Comparison of ENCODE assay signal across 8 cellular contexts in genomic region chr17:42459983-42460300, GRCh38. TPM values are rescaled to one million over a fixed set of nuclear protein-coding genes. Genes with fewer than 3 reads are reported as not detected.
DNase-seq lines count a peak whose midpoint lies in the region; ATAC-seq, FAIRE-seq and TF ChIP-seq lines count a peak whose summit lies in the region.

No MANE protein-coding gene starts in this region.

- peak overlapping the region; percentile 31; the same call in 1 of the 2 replicates for H3K4me2 ChIP-seq in DND-41 (ENCODE audit: insufficient read depth, low read length)

- H3K9me3 Mint-ChIP-seq in activated CD4-positive, alpha-beta memory T cell treated with anti-CD3 and anti-CD28 coated beads, Interleukin-2, amount 10 ng/mL, durations not matched to agents 7 days and 5 days = no peaks in the 10 kb centered on the region

- intact Hi-C loops in pancreas (cut with DNase I) = no loop called here

- H3K4me3 ChIP-seq in DND-41 (ENCODE audit: low read depth in 1 of 2, low read length in 2 of 2) (no peak overlapping the region), fibroblast of villous mesenchyme (ENCODE audit: low read depth, low read length) (peak overlapping the region; percentile 77), pancreas (peak overlapping the region in 2 of 4 donors; percentile 52 to 56)

- H3K36me3 ChIP-seq in DND-41 (ENCODE audit: insufficient read depth, low read length) = no peaks in the 10 kb centered on the region
- H3K36me3 ChIP-seq in pancreas = no peaks in the 10 kb centered on the region

- H3K9me3 ChIP-seq in DND-41 (ENCODE audit: insufficient read depth, low read length, severe bottlenecking) (no peaks in the 10 kb centered on the region), pancreas (no peaks in the 10 kb centered on the region)

- TF ChIP-seq CTCF in DND-41 (IDR thresholded peaks at IDR 0.05; ENCODE audit: borderline replicate concordance, extremely low read depth, low read length, poor library complexity, severe bottlenecking) (no peak), fibroblast of villous mesenchyme (IDR thresholded peaks at IDR 0.05; ENCODE audit: insufficient read depth, low read depth, low read length) (no peak), pancreas (IDR thresholded peaks at IDR 0.05) (no peak)

- no peak overlapping the region for H2AFZ ChIP-seq in DND-41 (ENCODE audit: low read depth, low read length)

- H3K27ac ChIP-seq in DND-41 (ENCODE audit: low read length) (no peak overlapping the region), pancreas (peak overlapping the region in 2 of 4 donors; percentile 84 to 92)

- H3K36me3 Mint-ChIP-seq in activated CD4-positive, alpha-beta memory T cell treated with anti-CD3 and anti-CD28 coated beads, Interleukin-2, amount 10 ng/mL, durations not matched to agents 7 days and 5 days (ENCODE audit: low read depth) = peaks cover 2% of the 10 kb centered on the region

- POLR2A ChIA-PET in activated CD4-positive, alpha-beta memory T cell treated with anti-CD3 and anti-CD28 coated beads, Interleukin-2, amount 10 ng/mL, durations not matched to agents 7 days and 5 days (lab: Charles Lee) = interaction anchor here (1.4 to 1.5 kb wide), 2 partner anchors 24 to 71 kb away, joined by 6 read pairs; partner anchors contain the start of gene STAT3

- H3K27me3 ChIP-seq in DND-41 (ENCODE audit: insufficient read depth, low read length, poor library complexity) (peaks cover 15% of the 10 kb centered on the region), pancreas (no peaks in the 10 kb centered on the region)

- H3K9ac ChIP-seq in DND-41 (ENCODE audit: low read depth, low read length) = no peak overlapping the region

- peaks cover 7% of the 10 kb centered on the region; the same call in 1 of the 2 replicates for H4K20me1 ChIP-seq in DND-41 (ENCODE audit: insufficient read depth, low read length)

- peak; percentile 18 for DNase-seq in DND-41
- peak; percentile 54 for DNase-seq in LHCN-M2 (ENCODE audit: low read depth)
- DNase-seq in activated CD4-positive, alpha-beta memory T cell treated with anti-CD3 and anti-CD28 coated beads, Interleukin-2, amount 10 ng/mL, durations not matched to agents 7 days and 5 days = no peak
- DNase-seq in fibroblast of villous mesenchyme (ENCODE audit: low read depth) = peak; percentile 76
- no peak for DNase-seq in pancreas

- no peak overlapping the region for H3K27ac Mint-ChIP-seq in activated CD4-positive, alpha-beta memory T cell treated with anti-CD3 and anti-CD28 coated beads, Interleukin-2, amount 10 ng/mL, durations not matched to agents 7 days and 5 days

- peak overlapping the region; percentile 18 for H3K4me3 Mint-ChIP-seq in activated CD4-positive, alpha-beta memory T cell treated with anti-CD3 and anti-CD28 coated beads, Interleukin-2, amount 10 ng/mL, durations not matched to agents 7 days and 5 days

- peaks cover 44% of the 10 kb centered on the region for H3K4me1 ChIP-seq in DND-41 (ENCODE audit: insufficient read depth, low read length)
- peaks cover 14 to 18% (median 17%) of the 10 kb centered on the region in 3 donors for H3K4me1 ChIP-seq in pancreas

- H3K4me1 Mint-ChIP-seq in activated CD4-positive, alpha-beta memory T cell treated with anti-CD3 and anti-CD28 coated beads, Interleukin-2, amount 10 ng/mL, durations not matched to agents 7 days and 5 days = peaks cover 44% of the 10 kb centered on the region

- CTCF ChIA-PET in activated CD4-positive, alpha-beta memory T cell treated with anti-CD3 and anti-CD28 coated beads, Interleukin-2, amount 10 ng/mL, durations not matched to agents 7 days and 5 days (lab: Charles Lee) = interaction anchor here (0.7 to 1.4 kb wide), 7 partner anchors 9 to 147 kb away, joined by 3 to 4 read pairs (median 3); no protein-coding TSS in a partner anchor

- no peaks in the 10 kb centered on the region for H3K79me2 ChIP-seq in DND-41 (ENCODE audit: insufficient read depth, low read length)

- WGBS in pancreas, 2 donors = 6 to 9% methylated on average over 4 of the region's 4 CpGs

- FAIRE-seq in pancreas (lab: Jason Lieb, UNC) = no peak

- ATAC-seq in DND-41 (ENCODE audit: insufficient read depth, low read depth) (peak; percentile 46), pancreas (peak; percentile 17 to 47 (median 30)), GM21825 (IDR thresholded peaks at IDR 0.05; ENCODE audit: unreplicated experiment) (no peak), HG02973 (IDR thresholded peaks at IDR 0.05; ENCODE audit: unreplicated experiment) (no peak), HG02763 (IDR thresholded peaks at IDR 0.05; ENCODE audit: unreplicated experiment) (no peak)

- H3K27me3 Mint-ChIP-seq in activated CD4-positive, alpha-beta memory T cell treated with anti-CD3 and anti-CD28 coated beads, Interleukin-2, amount 10 ng/mL, durations not matched to agents 7 days and 5 days = peaks cover 44% of the 10 kb centered on the region

RNA-seq across cellular contexts. Expression of gene ATP6V0A1, which starts 1.3 kb away (rescaled TPM):
- total RNA-seq in LHCN-M2 (2014; rRNA removed) = 38.2 and 43.8 TPM in 2 replicates
- polyA plus RNA-seq in LHCN-M2 (2012) = 37.6 TPM
- total RNA-seq in activated CD4-positive, alpha-beta memory T cell treated with anti-CD3 and anti-CD28 coated beads, Interleukin-2, amount 10 ng/mL, durations not matched to agents 7 days and 5 days = 1 to 10 TPM; 5.8 to 8.6 TPM
- 66.4 and 82.5 TPM in 2 replicates for total RNA-seq in fibroblast of villous mesenchyme
- 10 to 100 TPM; 22.8 to 51.3 (median 28.6) TPM for total RNA-seq in pancreas
- 10 to 100 TPM; 37.2 to 55.9 TPM for polyA plus RNA-seq in pancreas

RNA-seq across cellular contexts. Expression of gene CAVIN1, which starts 36.9 kb away (rescaled TPM):
- total RNA-seq in LHCN-M2 (2014; rRNA removed) = 308 and 325 TPM in 2 replicates
- 454 TPM for polyA plus RNA-seq in LHCN-M2 (2012)
- total RNA-seq in activated CD4-positive, alpha-beta memory T cell treated with anti-CD3 and anti-CD28 coated beads, Interleukin-2, amount 10 ng/mL, durations not matched to agents 7 days and 5 days = 1 to 10 TPM; 1.0 to 1.1 TPM
- total RNA-seq in fibroblast of villous mesenchyme = 988 and 1,007 TPM in 2 replicates
- total RNA-seq in pancreas = 10 to 100 TPM; 11.5 to 42.6 (median 19.6) TPM
- 10 to 100 TPM; 25.2 to 32.9 TPM for polyA plus RNA-seq in pancreas

Comparison
In these comparisons a context has a peak if more than half of its experiments do, and no peak if none do; other contexts are left out.
1. ATAC-seq: peak in DND-41 (single experiment) and pancreas (4 of 4); none in GM21825 (single experiment), HG02973 (single experiment) and HG02763 (single experiment).
2. DNase-seq: peak in DND-41 (single experiment), LHCN-M2 (single experiment) and fibroblast of villous mesenchyme (single experiment); none in activated CD4-positive, alpha-beta memory T cell treated with anti-CD3 and anti-CD28 coated beads, Interleukin-2, amount 10 ng/mL, durations not matched to agents 7 days and 5 days (single experiment) and pancreas (0 of 6).